In genomic region chr1:29687166-29687565, GRCh38 we compare ENCODE assay signal across 27 cellular contexts.
"Had no signal": no experiment of that assay in that cellular context is flagged by ENCODE, and none has a peak within 500 bp of the region (broad histone marks: within the 10 kb centered on the region; RNA-seq: fewer than 3 reads in every experiment).

No MANE protein-coding gene starts in this region.

- H3K4me3 Mint-ChIP-seq: activated naive CD4-positive, alpha-beta T cell treated with anti-CD3 and anti-CD28 coated beads for 36 hours; activated naive CD8-positive, alpha-beta T cell treated with anti-CD3 and anti-CD28 coated beads for 36 hours; brain; effector memory CD8-positive, alpha-beta T cell; mesothelial cell of epicardium; naive B cell had no signal

- ATAC-seq: activated CD4-positive, CD25-positive, alpha-beta regulatory T cell treated with anti-CD3 and anti-CD28 coated beads, Interleukin-2, amount 50 U/mL, for 24 hours; effector memory CD8-positive, alpha-beta T cell; heart right ventricle; pancreas; stimulated activated naive CD8-positive, alpha-beta T cell treated with anti-CD3 and anti-CD28 coated beads, Interleukin-15, Interleukin-2, amounts not matched to agents 100 U/mL and 50 U/mL, for 24 hours had no signal

- DNase-seq: activated CD4-positive, alpha-beta T cell treated with anti-CD3 and anti-CD28 coated beads for 48 hours; activated CD4-positive, alpha-beta T cell treated with anti-CD3 and anti-CD28 coated beads, Interleukin-2, amount 50 U/mL, for 48 hours; activated naive CD4-positive, alpha-beta T cell treated with anti-CD3 and anti-CD28 coated beads for 36 hours; activated naive CD8-positive, alpha-beta T cell treated with anti-CD3 and anti-CD28 coated beads for 36 hours; activated T-cell treated with anti-CD3 and anti-CD28 coated beads for 4 hours; activated T-cell treated with anti-CD3 and anti-CD28 coated beads, Interleukin-2, amount 50 U/mL, for 72 hours; aorta; effector memory CD8-positive, alpha-beta T cell; erythroblast; foreskin melanocyte; heart right ventricle; naive B cell; nucleus accumbens; stimulated activated CD4-positive, alpha-beta T cell treated with anti-CD3 and anti-CD28 coated beads, Interleukin-2, amount 100 ng/mL, for 48 hours; stimulated activated naive CD8-positive, alpha-beta T cell treated with anti-CD3 and anti-CD28 coated beads, Interleukin-15, Interleukin-2, amounts not matched to agents 100 U/mL and 50 U/mL, for 24 hours; T-helper 9 cell; trophoblast cell had no signal

- H3K27me3 ChIP-seq: adrenal gland had no signal

- H3K4me1 ChIP-seq: adrenal gland had no signal

- H3K4me3 ChIP-seq: adrenal gland, cardiac muscle cell, coronary artery, heart right ventricle, pancreas, prostate gland, thoracic aorta had no signal

- H3K27ac ChIP-seq: adrenal gland, cardiac muscle cell, coronary artery, heart right ventricle, pancreas, prostate gland, thoracic aorta, VCaP had no signal

- H3K9me3 Mint-ChIP-seq: activated naive CD4-positive, alpha-beta T cell treated with anti-CD3 and anti-CD28 coated beads for 36 hours; activated naive CD8-positive, alpha-beta T cell treated with anti-CD3 and anti-CD28 coated beads for 36 hours; activated T-cell treated with anti-CD3 and anti-CD28 coated beads, Interleukin-2, amount 50 U/mL, for 72 hours; effector memory CD8-positive, alpha-beta T cell; naive B cell had no signal

- H3K9me3 ChIP-seq: adrenal gland, heart right ventricle, pancreas, prostate gland, thoracic aorta had no signal

- H3K27ac Mint-ChIP-seq: activated naive CD4-positive, alpha-beta T cell treated with anti-CD3 and anti-CD28 coated beads for 36 hours; activated naive CD8-positive, alpha-beta T cell treated with anti-CD3 and anti-CD28 coated beads for 36 hours; activated T-cell treated with anti-CD3 and anti-CD28 coated beads, Interleukin-2, amount 50 U/mL, for 72 hours; effector memory CD8-positive, alpha-beta T cell; mesothelial cell of epicardium had no signal

- H3K36me3 Mint-ChIP-seq: activated naive CD8-positive, alpha-beta T cell treated with anti-CD3 and anti-CD28 coated beads for 36 hours; brain; mesothelial cell of epicardium; naive B cell had no signal

- H3K36me3 ChIP-seq: adrenal gland, cardiac muscle cell, heart right ventricle, pancreas, prostate gland, thoracic aorta had no signal
